In genomic region chr18:60684843-60685513, GRCh38 we compare ENCODE assay signal across 8 cellular contexts.
DNase-seq lines count a peak whose midpoint lies in the region; ATAC-seq lines count a peak whose summit lies in the region.

No MANE protein-coding gene starts in this region.

- no peak for ATAC-seq in stimulated activated naive CD8-positive, alpha-beta T cell treated with anti-CD3 and anti-CD28 coated beads, Interleukin-15, Interleukin-2, amounts not matched to agents 100 U/mL and 50 U/mL, for 24 hours

- peak; percentile 21 for DNase-seq in SIG-M5 treated with dmso at 0.1 percent for 504 hours (lab: John Stamatoyannopoulos, UW; ENCODE audit: unreplicated experiment)
- no peak for DNase-seq in SIG-M5 (lab: John Stamatoyannopoulos, UW)
- DNase-seq in NCI-H1436 treated with DMSO at 0.1 percent for 48 hours (lab: John Stamatoyannopoulos, UW): peak; percentile 19
- peak; percentile 2 for DNase-seq in brain pericyte (ENCODE audit: low read depth, low spot score)
- DNase-seq in myocyte (ENCODE audit: low read depth): peak; percentile 41
- DNase-seq in stimulated activated naive CD8-positive, alpha-beta T cell treated with anti-CD3 and anti-CD28 coated beads, Interleukin-15, Interleukin-2, amounts not matched to agents 100 U/mL and 50 U/mL, for 24 hours: no peak
- no peak for DNase-seq in germinal center (ENCODE audit: low spot score)
- DNase-seq in NCI-H128 (lab: John Stamatoyannopoulos, UW; ENCODE audit: unreplicated experiment): no peak

Comparison
In these comparisons a context has a peak if more than half of its experiments do, and no peak if none do; other contexts are left out.
1. DNase-seq: peak in SIG-M5 treated with dmso at 0.1 percent for 504 hours (single experiment), NCI-H1436 treated with DMSO at 0.1 percent for 48 hours (single experiment), brain pericyte (single experiment) and myocyte (single experiment); none in SIG-M5 (single experiment), stimulated activated naive CD8-positive, alpha-beta T cell treated with anti-CD3 and anti-CD28 coated beads, Interleukin-15, Interleukin-2, amounts not matched to agents 100 U/mL and 50 U/mL, for 24 hours (single experiment), germinal center (single experiment) and NCI-H128 (single experiment).